Comparison of ENCODE assay signal across 13 cellular contexts in the genomic region with DNA sequence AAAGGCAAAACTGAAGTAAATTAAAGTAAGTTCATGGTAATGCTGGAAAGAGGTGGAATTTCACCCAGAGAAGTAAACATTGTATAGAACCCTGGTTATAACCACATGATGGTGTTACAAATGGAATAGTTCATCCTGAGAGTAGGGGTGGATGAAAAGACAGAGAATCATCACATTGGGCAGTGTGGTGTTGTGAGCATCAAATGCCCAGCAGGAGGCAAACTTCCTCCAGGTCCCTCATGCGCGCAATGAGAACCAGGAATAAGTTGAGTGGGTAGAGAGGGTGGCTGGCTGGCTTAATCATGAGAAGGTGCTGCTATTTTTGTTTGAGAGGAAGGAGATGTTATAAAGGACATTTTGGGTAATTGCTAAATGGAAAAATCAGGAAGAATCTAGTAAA.
DNase-seq lines count a peak whose midpoint lies in the region; ATAC-seq and TF ChIP-seq lines count a peak whose summit lies in the region.
"Had no signal": no experiment of that assay in that cellular context is flagged by ENCODE, and none has a peak within 500 bp of the region (broad histone marks: within the 10 kb centered on the region; RNA-seq: fewer than 3 reads in every experiment).

No MANE protein-coding gene starts in this region.

- H3K9me3 Mint-ChIP-seq in natural killer cell, result no peaks in the 10 kb centered on the region
- no peaks in the 10 kb centered on the region for H3K9me3 Mint-ChIP-seq in natural killer cell treated with Interleukin-12 subunit alpha and Interleukin-12 subunit beta and Interleukin-15 and Interleukin-18, amount 100 ng/mL, for 72 hours

- no peak overlapping the region for H3K4me3 ChIP-seq in PC-3 (ENCODE audit: low read length)

- BruUV-seq in PC-3 (replicated peaks; lab: Mats Ljungman, UMichigan), result no TSS peak

- H3K9me3 ChIP-seq in PC-3 (ENCODE audit: low read length), result no peaks in the 10 kb centered on the region

- POLR2A ChIA-PET in PC-3 (lab: Charles Lee; ENCODE audit: unreplicated experiment), result no interaction called here

- CTCF ChIA-PET in PC-3 (lab: Charles Lee), result no interaction called here

- H3K4me2 ChIP-seq in PC-3 (ENCODE audit: low read length), result no peak overlapping the region

- H3K27ac ChIP-seq in PC-3 (ENCODE audit: low read length), result no peak overlapping the region

- H3F3A ChIP-seq in PC-3 (ENCODE audit: low read length, unreplicated experiment), result no peaks in the 10 kb centered on the region

- no peaks in the 10 kb centered on the region for H3K36me3 Mint-ChIP-seq in natural killer cell
- H3K36me3 Mint-ChIP-seq in natural killer cell treated with Interleukin-12 subunit alpha and Interleukin-12 subunit beta and Interleukin-15 and Interleukin-18, amount 100 ng/mL, for 72 hours, result no peaks in the 10 kb centered on the region
- H3K36me3 Mint-ChIP-seq: CD14-positive monocyte had no signal

- H3K27me3 ChIP-seq in PC-3 (ENCODE audit: low read length), result no peaks in the 10 kb centered on the region

- H3K9ac ChIP-seq in PC-3 (ENCODE audit: low read length), result no peak overlapping the region

- H2AFZ ChIP-seq in PC-3 (ENCODE audit: low read length), result no peak overlapping the region

- no peak overlapping the region for H3K4me3 Mint-ChIP-seq in natural killer cell
- no peak overlapping the region for H3K4me3 Mint-ChIP-seq in natural killer cell treated with Interleukin-12 subunit alpha and Interleukin-12 subunit beta and Interleukin-15 and Interleukin-18, amount 100 ng/mL, for 72 hours
- H3K4me3 Mint-ChIP-seq: CD14-positive monocyte had no signal

- peaks cover 0 to 9% of the 10 kb centered on the region in 2 donors for H3K4me1 Mint-ChIP-seq in natural killer cell
- H3K4me1 Mint-ChIP-seq in natural killer cell treated with Interleukin-12 subunit alpha and Interleukin-12 subunit beta and Interleukin-15 and Interleukin-18, amount 100 ng/mL, for 72 hours (ENCODE audit: low read depth in 2 of 2), result peaks cover 34 to 35% of the 10 kb centered on the region in 2 donors

- H3K27me3 Mint-ChIP-seq in natural killer cell (ENCODE audit: low read depth in 2 of 2), result no peaks in the 10 kb centered on the region
- no peaks in the 10 kb centered on the region for H3K27me3 Mint-ChIP-seq in natural killer cell treated with Interleukin-12 subunit alpha and Interleukin-12 subunit beta and Interleukin-15 and Interleukin-18, amount 100 ng/mL, for 72 hours

- H3K79me2 ChIP-seq in PC-3 (ENCODE audit: low read length), result no peaks in the 10 kb centered on the region

- H4K20me1 ChIP-seq in PC-3 (ENCODE audit: low read length), result no peaks in the 10 kb centered on the region

- intact Hi-C loops in natural killer cell (cut with micrococcal nuclease), result loop anchor here (1.0 kb wide), 1 partner anchor 177 kb away; no protein-coding TSS in a partner anchor
- intact Hi-C loops in PC-3 (cut with micrococcal nuclease), result no loop called here

- H3K4me1 ChIP-seq in PC-3 (ENCODE audit: insufficient read depth, low read length), result 0 out of 2 replicates have a peak, but pooled peaks cover 4% of the 10 kb centered on the region

- DNase-seq in natural killer cell (no peak), PC-3 (no peak), germinal center (ENCODE audit: low spot score) (peak; percentile 6), islet precursor cell (no peak), putamen (ENCODE audit: low spot score) (no peak), SHP77 treated with DMSO at 0.1 percent for 48 hours (lab: John Stamatoyannopoulos, UW) (no peak), NCI-H526 treated with DMSO at 0.1 percent for 48 hours (lab: John Stamatoyannopoulos, UW) (no peak)
- DNase-seq in natural killer cell treated with Interleukin-12 subunit alpha and Interleukin-12 subunit beta and Interleukin-15 and Interleukin-18, amount 100 ng/mL, for 72 hours (ENCODE audit: low spot score), result no peak
- DNase-seq: activated CD8-positive, alpha-beta memory T cell treated with anti-CD3 and anti-CD28 coated beads, Interleukin-2, amount 50 U/mL, for 4 hours; NCI-H187 treated with DMSO at 0.1 percent for 48 hours; OCI-M1; T-helper 9 cell had no signal

- ATAC-seq in natural killer cell, result peak; percentile 37 to 63 (median 50)
- no peak for ATAC-seq in natural killer cell treated with Interleukin-12 subunit alpha and Interleukin-12 subunit beta and Interleukin-15 and Interleukin-18, amount 100 ng/mL, for 72 hours
- ATAC-seq in PC-3, result no peak

- no peaks in the 10 kb centered on the region for H3K9me2 ChIP-seq in PC-3 (replicated peaks; ENCODE audit: low read length)

- no peaks in the 10 kb centered on the region for H3K36me3 ChIP-seq in PC-3 (ENCODE audit: low read depth, low read length)

- TF ChIP-seq CTCF in natural killer cell (IDR thresholded peaks at IDR 0.05) (peak; percentile 34), PC-3 (conservative IDR thresholded peaks at IDR 0.05; ENCODE audit: low read depth, low read length) (peak; percentile 40)

- no peak overlapping the region for H3K27ac Mint-ChIP-seq in natural killer cell
- H3K27ac Mint-ChIP-seq in natural killer cell treated with Interleukin-12 subunit alpha and Interleukin-12 subunit beta and Interleukin-15 and Interleukin-18, amount 100 ng/mL, for 72 hours, result peak overlapping the region in 1 of 2 donors; percentile 53

Comparison
In these comparisons a context has a peak if more than half of its experiments do, and no peak if none do; other contexts are left out.
1. ATAC-seq: peak in natural killer cell (3 of 3); none in natural killer cell treated with Interleukin-12 subunit alpha and Interleukin-12 subunit beta and Interleukin-15 and Interleukin-18, amount 100 ng/mL, for 72 hours (0 of 2) and PC-3 (single experiment).